In the genomic region with DNA sequence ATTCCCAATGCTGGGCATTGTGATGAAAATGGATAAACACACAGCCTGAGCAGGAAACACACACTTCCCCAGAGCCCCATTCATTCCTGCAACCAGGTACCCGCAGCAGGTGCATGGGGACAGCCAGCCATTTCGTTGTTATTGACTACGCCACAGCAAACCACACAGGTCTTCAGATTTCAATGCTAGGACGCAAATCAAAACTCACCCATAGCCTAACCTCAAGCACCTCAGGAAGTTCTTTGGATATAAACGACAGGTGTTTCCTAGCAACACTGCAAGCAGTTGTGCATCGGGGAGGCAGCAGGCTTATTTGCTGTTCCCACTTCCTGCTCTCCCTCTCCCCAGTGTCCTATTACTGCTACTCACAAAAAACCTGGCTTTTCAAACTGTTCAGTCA, we compare ENCODE assay signal across 12 cellular contexts.
A peak's percentile ranks its signal among the peaks of the same experiment; 100 is the strongest.
DNase-seq lines count a peak whose midpoint lies in the region; ATAC-seq and TF ChIP-seq lines count a peak whose summit lies in the region.
"Had no signal": no experiment of that assay in that cellular context is flagged by ENCODE, and none has a peak within 500 bp of the region (broad histone marks: within the 10 kb centered on the region; RNA-seq: fewer than 3 reads in every experiment).

No MANE protein-coding gene starts in this region.

- no peaks in the 10 kb centered on the region for H3K4me1 Mint-ChIP-seq in MCF 10A (ENCODE audit: insufficient read depth, unreplicated experiment)

- H3K9me3 Mint-ChIP-seq in MCF 10A (ENCODE audit: unreplicated experiment), result no peaks in the 10 kb centered on the region

- peak; percentile 71 for DNase-seq in COLO668 (lab: John Stamatoyannopoulos, UW; ENCODE audit: unreplicated experiment)
- DNase-seq in NCI-H748 (lab: John Stamatoyannopoulos, UW; ENCODE audit: unreplicated experiment), result peak; percentile 96
- peak; percentile 94 for DNase-seq in dermis blood vessel endothelial cell
- no peak for DNase-seq in MCF 10A (ENCODE audit: unreplicated experiment)
- DNase-seq in NOMO-1 (lab: John Stamatoyannopoulos, UW; ENCODE audit: unreplicated experiment in 2 of 2), result no peak
- no peak for DNase-seq in body of pancreas
- DNase-seq: EL, trophoblast cell had no signal

- H3K27me3 ChIP-seq in body of pancreas, result no peaks in the 10 kb centered on the region
- H3K27me3 ChIP-seq: cardiac muscle cell had no signal

- no peaks in the 10 kb centered on the region for H3K36me3 Mint-ChIP-seq in MCF 10A (ENCODE audit: insufficient read depth, unreplicated experiment)

- H3K27ac Mint-ChIP-seq in MCF 10A (ENCODE audit: low read depth, unreplicated experiment), result no peak overlapping the region

- no peak for TF ChIP-seq CTCF in MCF 10A (IDR thresholded peaks at IDR 0.05; ENCODE audit: unreplicated experiment)
- TF ChIP-seq CTCF in body of pancreas (IDR thresholded peaks at IDR 0.05), result no peak

- peaks cover 6% of the 10 kb centered on the region for H3K27me3 Mint-ChIP-seq in MCF 10A (ENCODE audit: insufficient read depth, unreplicated experiment)

- H3K4me1 ChIP-seq in body of pancreas, result no peaks in the 10 kb centered on the region

- no TSS peak for BruUV-seq in MCF 10A (replicated peaks; lab: Mats Ljungman, UMichigan)

- peaks cover 0 to 4% of the 10 kb centered on the region in 2 donors for H3K36me3 ChIP-seq in body of pancreas (replicated peaks in 1 of 2; ENCODE audit: insufficient read depth in 1 of 2, low read depth in 2 of 2)
- H3K36me3 ChIP-seq: cardiac muscle cell had no signal

- no peaks in the 10 kb centered on the region for H3K9me3 ChIP-seq in body of pancreas

- POLR2A ChIA-PET in MCF 10A (lab: Yijun Ruan, JAX), result no interaction called here

- H3K4me3 ChIP-seq in body of pancreas, result no peak overlapping the region
- H3K4me3 ChIP-seq: cardiac muscle cell had no signal

- H3K27ac ChIP-seq in body of pancreas, result no peak overlapping the region
- H3K27ac ChIP-seq: cardiac muscle cell, KMS-11 had no signal

- 65 to 81% methylated on average over 6 of the region's 6 CpGs for WGBS in body of pancreas, 2 donors

- ATAC-seq in HG02678 (IDR thresholded peaks at IDR 0.05; ENCODE audit: unreplicated experiment), result peak; percentile 60
- no peak for ATAC-seq in GM19324 (IDR thresholded peaks at IDR 0.05; ENCODE audit: low FRiP score, unreplicated experiment)
- no peak for ATAC-seq in body of pancreas

- CTCF ChIA-PET in MCF 10A (lab: Yijun Ruan, JAX), result no interaction called here

- no peak for TF ChIP-seq POLR2A in body of pancreas (IDR thresholded peaks at IDR 0.05)

- no peak overlapping the region for H3K4me3 Mint-ChIP-seq in MCF 10A (ENCODE audit: unreplicated experiment)

- intact Hi-C loops in MCF 10A (cut with micrococcal nuclease), result no loop called here
- intact Hi-C loops in body of pancreas (cut with DNase I), result loop anchor here (10.0 kb wide), 1 partner anchor 318 kb away; no protein-coding TSS in a partner anchor

Comparison
In these comparisons a context has a peak if more than half of its experiments do, and no peak if none do; other contexts are left out.
1. DNase-seq: peak in COLO668 (single experiment), NCI-H748 (single experiment) and dermis blood vessel endothelial cell (single experiment); none in MCF 10A (single experiment), NOMO-1 (0 of 2) and body of pancreas (0 of 4).